Comparison of ENCODE assay signal across 8 cellular contexts in the genomic region with DNA sequence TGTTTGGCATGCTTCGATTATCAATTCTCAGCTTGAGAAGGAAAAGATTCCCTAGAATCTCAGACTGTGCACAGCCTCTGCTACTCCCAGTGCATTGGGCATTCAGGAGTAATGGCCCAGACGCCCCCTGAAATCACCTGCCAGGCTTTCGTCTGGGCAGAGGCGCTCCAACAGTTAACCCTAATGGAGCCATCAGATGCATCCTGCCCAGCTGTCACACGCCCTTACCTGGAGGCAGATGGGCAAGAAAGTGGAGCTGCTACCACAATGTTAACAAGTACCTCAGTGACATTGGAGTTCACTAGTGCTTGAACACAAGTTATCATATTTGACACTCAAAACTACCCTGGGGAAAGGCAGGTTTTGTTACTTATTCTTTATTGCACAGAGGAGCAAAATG. TPM values are rescaled to one million over a fixed set of nuclear protein-coding genes. Genes with fewer than 3 reads are reported as not detected.
DNase-seq lines count a peak whose midpoint lies in the region; ATAC-seq and TF ChIP-seq lines count a peak whose summit lies in the region.

No MANE protein-coding gene starts in this region.

- H3K4me1 ChIP-seq in right cardiac atrium (ENCODE audit: control insufficient read depth, insufficient read depth, low read length), result no peaks in the 10 kb centered on the region

- ATAC-seq in right cardiac atrium, result no peak
- no peak for ATAC-seq in stimulated activated effector memory CD8-positive, alpha-beta T cell treated with anti-CD3 and anti-CD28 coated beads, Interleukin-12 subunit alpha, Interleukin-12 subunit beta, amount 100 ng/mL, for 72 hours
- no peak for ATAC-seq in HG02798 (IDR thresholded peaks at IDR 0.05; ENCODE audit: poor library complexity, unreplicated experiment)
- ATAC-seq in HG03460 (IDR thresholded peaks at IDR 0.05; ENCODE audit: unreplicated experiment), result no peak

- TF ChIP-seq CTCF in AG04449 (IDR thresholded peaks at IDR 0.05; ENCODE audit: insufficient read depth, low read length, missing control alignments), result no peak
- no peak for TF ChIP-seq CTCF in GM20000 (IDR thresholded peaks at IDR 0.05; ENCODE audit: extremely low read depth, missing control alignments)
- TF ChIP-seq CTCF in VCaP (conservative IDR thresholded peaks at IDR 0.05), result no peak

- no peaks in the 10 kb centered on the region for H3K27me3 ChIP-seq in right cardiac atrium (ENCODE audit: control insufficient read depth, insufficient read depth)

- no peak overlapping the region for H3K27ac Mint-ChIP-seq in stimulated activated effector memory CD8-positive, alpha-beta T cell treated with anti-CD3 and anti-CD28 coated beads, Interleukin-12 subunit alpha, Interleukin-12 subunit beta, amount 100 ng/mL, for 72 hours

- no peaks in the 10 kb centered on the region for H3K9me3 Mint-ChIP-seq in stimulated activated effector memory CD8-positive, alpha-beta T cell treated with anti-CD3 and anti-CD28 coated beads, Interleukin-12 subunit alpha, Interleukin-12 subunit beta, amount 100 ng/mL, for 72 hours

- CTCF ChIA-PET in AG04449 (lab: Yijun Ruan, JAX), result interaction anchor here (0.6 to 1.5 kb wide), 3 partner anchors 11 to 231 kb away, joined by 3 to 4 read pairs (median 3); no protein-coding TSS in a partner anchor

- H3K4me3 Mint-ChIP-seq in stimulated activated effector memory CD8-positive, alpha-beta T cell treated with anti-CD3 and anti-CD28 coated beads, Interleukin-12 subunit alpha, Interleukin-12 subunit beta, amount 100 ng/mL, for 72 hours, result peak overlapping the region; percentile 77

- peaks cover 20% of the 10 kb centered on the region for H3K4me1 Mint-ChIP-seq in stimulated activated effector memory CD8-positive, alpha-beta T cell treated with anti-CD3 and anti-CD28 coated beads, Interleukin-12 subunit alpha, Interleukin-12 subunit beta, amount 100 ng/mL, for 72 hours

- H3K9me3 ChIP-seq in right cardiac atrium (ENCODE audit: control insufficient read depth, low read length), result no peaks in the 10 kb centered on the region

- intact Hi-C loops in right cardiac atrium (cut with DNase I), result loop anchor here in 1 of 4 donors (5.0 to 10.0 kb wide), 2 partner anchors 93 to 186 kb away; no protein-coding TSS in a partner anchor

- H3K4me3 ChIP-seq in AG04449 (ENCODE audit: low read depth, low read length), result peak overlapping the region; percentile 99
- H3K4me3 ChIP-seq in right cardiac atrium (ENCODE audit: low read length), result peak overlapping the region; percentile 62

- DNase-seq in AG04449 (ENCODE audit: low read depth, low spot score) (no peak), GM20000 (ENCODE audit: low spot score) (peak; percentile 17), right cardiac atrium (no peak)
- no peak for DNase-seq in stimulated activated effector memory CD8-positive, alpha-beta T cell treated with anti-CD3 and anti-CD28 coated beads, Interleukin-12 subunit alpha, Interleukin-12 subunit beta, amount 100 ng/mL, for 72 hours (ENCODE audit: low spot score in 2 of 2)
- no peak for DNase-seq in effector CD4-positive, alpha-beta T cell

- WGBS in right cardiac atrium, result 29% methylated on average over 5 of the region's 5 CpGs

- H3K36me3 Mint-ChIP-seq in stimulated activated effector memory CD8-positive, alpha-beta T cell treated with anti-CD3 and anti-CD28 coated beads, Interleukin-12 subunit alpha, Interleukin-12 subunit beta, amount 100 ng/mL, for 72 hours, result no peaks in the 10 kb centered on the region

- H3K27ac ChIP-seq in VCaP (peak overlapping the region; percentile 98), right cardiac atrium (ENCODE audit: low read length) (no peak overlapping the region)

- POLR2A ChIA-PET in AG04449 (lab: Yijun Ruan, JAX), result interaction anchor here (1.3 kb wide), 1 partner anchor 13 kb away, joined by 3 read pairs; no protein-coding TSS in a partner anchor

RNA-seq across cellular contexts. Expression of a gene that starts 1.0 kb away (rescaled TPM):
- 10 to 100 TPM; 18.3 to 23.9 (median 21.1) TPM for total RNA-seq in right cardiac atrium
- polyA plus RNA-seq in right cardiac atrium, result 4.0 TPM
